ENCODE assay signal across 1 cellular context in genomic region chr22:43398246-43398645, GRCh38.
A peak's percentile ranks its signal among the peaks of the same experiment; 100 is the strongest.
TF ChIP-seq lines count a peak whose summit lies in the region.

No MANE protein-coding gene starts in this region.

TF ChIP-seq in HepG2, 621 proteins besides CTCF, POLR2A, EP300 and RAD21:
- TF ChIP-seq GATAD2A (CRISPR knock-in tag; IDR thresholded peaks at IDR 0.05), result peak; percentile 8; the same call in 1 of the 2 replicates
- TF ChIP-seq NR2F1 (CRISPR knock-in tag; IDR thresholded peaks at IDR 0.05), result no peak
- TF ChIP-seq HDAC2 (CRISPR knock-in tag; IDR thresholded peaks at IDR 0.05), result 0 out of 2 replicates have a peak, but pooled peaks have one; percentile 28
- 0 out of 2 replicates have a peak, but pooled peaks have one; percentile 13 for TF ChIP-seq ZNF629 (CRISPR knock-in tag; conservative IDR thresholded peaks at IDR 0.05)
- no peak for TF ChIP-seq BRCA1 (CRISPR knock-in tag; IDR thresholded peaks at IDR 0.05)
- TF ChIP-seq BCL6 (CRISPR knock-in tag; IDR thresholded peaks at IDR 0.05), result 0 out of 2 replicates have a peak, but pooled peaks have one; percentile 12
- no peak for TF ChIP-seq CHCHD3 (CRISPR knock-in tag; IDR thresholded peaks at IDR 0.05)
- no peak for TF ChIP-seq MXD1 (CRISPR knock-in tag; IDR thresholded peaks at IDR 0.05)
- no peak for TF ChIP-seq MTA3 (CRISPR knock-in tag; IDR thresholded peaks at IDR 0.05)
- TF ChIP-seq ZNF253 (CRISPR knock-in tag; IDR thresholded peaks at IDR 0.05; ENCODE audit: borderline replicate concordance), result no peak
- no peak for TF ChIP-seq ZNF138 (CRISPR knock-in tag; IDR thresholded peaks at IDR 0.05; ENCODE audit: low read depth)
- TF ChIP-seq GABPA (IDR thresholded peaks at IDR 0.05; ENCODE audit: low read depth, low read length), result no peak
- TF ChIP-seq GABPA (CRISPR knock-in tag; IDR thresholded peaks at IDR 0.05; ENCODE audit: low read depth), result no peak
- no peak for TF ChIP-seq ZNF264 (CRISPR knock-in tag; IDR thresholded peaks at IDR 0.05)
- TF ChIP-seq ARID5B (CRISPR knock-in tag; IDR thresholded peaks at IDR 0.05), result 0 out of 2 replicates have a peak, but pooled peaks have one; percentile 20
- TF ChIP-seq ZNF644 (CRISPR knock-in tag; IDR thresholded peaks at IDR 0.05; ENCODE audit: low read depth), result 0 out of 2 replicates have a peak, but pooled peaks have one; percentile 36
- TF ChIP-seq ZNF589 (CRISPR knock-in tag; conservative IDR thresholded peaks at IDR 0.05), result no peak
- no peak for TF ChIP-seq ZNF615 (CRISPR knock-in tag; IDR thresholded peaks at IDR 0.05; ENCODE audit: borderline replicate concordance)
- no peak for TF ChIP-seq ZFP36 (IDR thresholded peaks at IDR 0.05; ENCODE audit: borderline replicate concordance, low read depth, low read length, partially characterized antibody)
- TF ChIP-seq ZSCAN9 (CRISPR knock-in tag; IDR thresholded peaks at IDR 0.05; ENCODE audit: borderline replicate concordance), result no peak
- TF ChIP-seq PCBP1 (IDR thresholded peaks at IDR 0.05; ENCODE audit: borderline replicate concordance, low read depth, low read length), result no peak
- no peak for TF ChIP-seq ARNT (IDR thresholded peaks at IDR 0.05)
- TF ChIP-seq RARA (CRISPR knock-in tag; IDR thresholded peaks at IDR 0.05), result no peak
- no peak for TF ChIP-seq ZNF317 (CRISPR knock-in tag; IDR thresholded peaks at IDR 0.05)
- no peak for TF ChIP-seq CEBPZ (IDR thresholded peaks at IDR 0.05; ENCODE audit: low read length)
- peak; percentile 29; the same call in 1 of the 2 replicates for TF ChIP-seq SAP130 (CRISPR knock-in tag; IDR thresholded peaks at IDR 0.05; ENCODE audit: low read depth)
- 0 out of 2 replicates have a peak, but pooled peaks have one; percentile 26 for TF ChIP-seq CEBPG (CRISPR knock-in tag; IDR thresholded peaks at IDR 0.05)
- no peak for TF ChIP-seq EZH2 (conservative IDR thresholded peaks at IDR 0.05; ENCODE audit: low read depth, low read length)
- TF ChIP-seq GATAD1 (CRISPR knock-in tag; IDR thresholded peaks at IDR 0.05), result no peak
- no peak for TF ChIP-seq TFAP4 (IDR thresholded peaks at IDR 0.05; ENCODE audit: borderline replicate concordance, low read depth)
- no peak for TF ChIP-seq ZNF343 (CRISPR knock-in tag; IDR thresholded peaks at IDR 0.05)
- TF ChIP-seq FOXC1 (CRISPR knock-in tag; IDR thresholded peaks at IDR 0.05; ENCODE audit: borderline replicate concordance), result no peak
- no peak for TF ChIP-seq EED (CRISPR knock-in tag; IDR thresholded peaks at IDR 0.05)
TF ChIP-seq in HepG2: peak in this region for 8.
